In the genomic region with DNA sequence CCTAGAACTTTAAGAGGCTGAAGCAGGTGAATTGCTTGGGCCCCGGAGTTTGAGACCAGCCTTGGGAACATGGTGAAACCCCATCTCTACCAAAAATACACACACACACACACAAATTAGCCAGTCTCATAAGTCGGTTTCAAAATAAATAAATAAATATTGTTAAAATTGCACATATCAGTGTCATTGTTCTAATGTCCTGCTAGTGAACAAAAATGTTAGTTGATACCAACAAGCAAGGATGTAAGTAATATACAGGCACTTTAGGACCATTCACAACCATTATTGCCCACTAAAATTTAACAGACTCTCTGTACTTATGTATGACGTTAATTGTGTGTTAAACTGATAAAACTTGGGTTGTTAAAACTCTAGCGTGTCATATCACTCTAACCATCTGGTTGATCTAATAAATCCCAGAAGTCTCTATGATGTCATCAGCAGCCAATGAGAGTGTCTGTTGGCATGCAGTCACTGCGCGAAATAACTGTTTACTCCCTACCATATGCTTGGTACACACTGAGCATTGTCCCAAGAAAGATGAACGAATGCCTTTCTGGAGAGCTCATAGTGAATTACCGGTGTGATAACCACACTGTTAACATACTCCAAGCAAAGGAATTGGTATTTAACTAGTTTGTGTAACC, we compare ENCODE assay signal across 2 cellular contexts.
TF ChIP-seq lines count a peak whose summit lies in the region.

No MANE protein-coding gene starts in this region.

TF ChIP-seq in IMR-90, 13 proteins besides CTCF, POLR2A, EP300 and RAD21:
- TF ChIP-seq MXI1 (IDR thresholded peaks at IDR 0.05; ENCODE audit: borderline replicate concordance, low read depth, low read length) = no peak
- no peak for TF ChIP-seq MAFK (IDR thresholded peaks at IDR 0.05; ENCODE audit: low read depth, low read length)
- no peak for TF ChIP-seq CHD1 (IDR thresholded peaks at IDR 0.05; ENCODE audit: low read depth, low read length)

TF ChIP-seq in H1, 55 proteins besides CTCF, POLR2A, EP300 and RAD21:
- no peak for TF ChIP-seq CREB1 (IDR thresholded peaks at IDR 0.05)
